ENCODE assay signal across 23 cellular contexts in genomic region chr19:5326986-5327623, GRCh38.
"Had no signal": no experiment of that assay in that cellular context is flagged by ENCODE, and none has a peak within 500 bp of the region (broad histone marks: within the 10 kb centered on the region; RNA-seq: fewer than 3 reads in every experiment).

No MANE protein-coding gene starts in this region.

- ATAC-seq: activated CD4-positive, alpha-beta T cell treated with anti-CD3 and anti-CD28 coated beads for 36 hours; activated CD8-positive, alpha-beta memory T cell treated with anti-CD3 and anti-CD28 coated beads, Interleukin-2, amount 10 ng/mL, durations not matched to agents 7 days and 5 days; gastroesophageal sphincter; heart right ventricle had no signal

- H3K27me3 ChIP-seq: brain microvascular endothelial cell, right atrium auricular region had no signal

- H3K4me1 ChIP-seq: colonic mucosa, tibial nerve had no signal

- H3K4me1 Mint-ChIP-seq: activated CD4-positive, alpha-beta T cell treated with anti-CD3 and anti-CD28 coated beads for 36 hours; central memory CD8-positive, alpha-beta T cell had no signal

- H3K36me3 ChIP-seq: colonic mucosa, esophagus muscularis mucosa, gastroesophageal sphincter, heart right ventricle, left ventricle myocardium inferior, right atrium auricular region, tibial nerve had no signal

- H3K9me3 Mint-ChIP-seq: activated T-helper 2 cell treated with anti-CD3 and anti-CD28 coated beads, Interferon-gamma antibody, Interleukin-2, Interleukin-4, amounts not matched to agents 10 μg/mL and 5 μg/mL and 100 μg/mL, durations not matched to agents 14 hours and 24 hours and 36 hours; central memory CD8-positive, alpha-beta T cell; nephron progenitor cell; stimulated activated naive CD8-positive, alpha-beta T cell treated with anti-CD3 and anti-CD28 coated beads, Interleukin-15, Interleukin-2, amounts not matched to agents 100 ng/mL and 50 ng/mL, for 24 hours had no signal

- H3K27ac ChIP-seq: brain microvascular endothelial cell, colonic mucosa, esophagus muscularis mucosa, gastroesophageal sphincter, heart right ventricle, left ventricle myocardium inferior, right atrium auricular region, tibial nerve had no signal

- H3K9me3 ChIP-seq: colonic mucosa had no signal

- H3K27ac Mint-ChIP-seq: activated CD4-positive, alpha-beta memory T cell treated with anti-CD3 and anti-CD28 coated beads for 36 hours; activated CD4-positive, alpha-beta T cell treated with anti-CD3 and anti-CD28 coated beads for 36 hours; activated CD8-positive, alpha-beta memory T cell treated with anti-CD3 and anti-CD28 coated beads, Interleukin-2, amount 10 ng/mL, durations not matched to agents 7 days and 5 days; activated T-helper 2 cell treated with anti-CD3 and anti-CD28 coated beads, Interferon-gamma antibody, Interleukin-2, Interleukin-4, amounts not matched to agents 10 μg/mL and 5 μg/mL and 100 μg/mL, durations not matched to agents 14 hours and 24 hours and 36 hours; progenitor cell of endocrine pancreas; stimulated activated naive CD8-positive, alpha-beta T cell treated with anti-CD3 and anti-CD28 coated beads, Interleukin-15, Interleukin-2, amounts not matched to agents 100 ng/mL and 50 ng/mL, for 24 hours had no signal

- FAIRE-seq: urothelium cell line had no signal

- H3K27me3 Mint-ChIP-seq: progenitor cell of endocrine pancreas had no signal

- H3K4me3 ChIP-seq: colonic mucosa, esophagus muscularis mucosa, gastroesophageal sphincter, heart right ventricle, left ventricle myocardium inferior, right atrium auricular region, tibial nerve had no signal

- H3K4me3 Mint-ChIP-seq: activated CD4-positive, alpha-beta memory T cell treated with anti-CD3 and anti-CD28 coated beads for 36 hours; activated CD4-positive, alpha-beta T cell treated with anti-CD3 and anti-CD28 coated beads for 36 hours; activated CD8-positive, alpha-beta memory T cell treated with anti-CD3 and anti-CD28 coated beads, Interleukin-2, amount 10 ng/mL, durations not matched to agents 7 days and 5 days; central memory CD8-positive, alpha-beta T cell; nephron progenitor cell; stimulated activated naive CD8-positive, alpha-beta T cell treated with anti-CD3 and anti-CD28 coated beads, Interleukin-15, Interleukin-2, amounts not matched to agents 100 ng/mL and 50 ng/mL, for 24 hours had no signal

- DNase-seq: activated CD4-positive, alpha-beta memory T cell treated with anti-CD3 and anti-CD28 coated beads for 36 hours; activated CD4-positive, alpha-beta T cell treated with anti-CD3 and anti-CD28 coated beads for 36 hours; activated CD8-positive, alpha-beta memory T cell treated with anti-CD3 and anti-CD28 coated beads, Interleukin-2, amount 10 ng/mL, durations not matched to agents 7 days and 5 days; activated naive CD4-positive, alpha-beta T cell treated with Interleukin-2 at 50 U/mL for 16 hours; activated T-cell treated with anti-CD3 and anti-CD28 coated beads, Interleukin-2, amount 50 U/mL, for 1 hour; brain microvascular endothelial cell; colonic mucosa; heart right ventricle; kidney glomerular epithelial cell; left ventricle myocardium inferior; mammary epithelial cell; nephron progenitor cell; stimulated activated CD4-positive, alpha-beta T cell treated with anti-CD3 and anti-CD28 coated beads, Interleukin-2, amount 100 ng/mL, for 24 hours; T-helper 2 cell had no signal

- H3K36me3 Mint-ChIP-seq: activated CD4-positive, alpha-beta memory T cell treated with anti-CD3 and anti-CD28 coated beads for 36 hours; activated CD8-positive, alpha-beta memory T cell treated with anti-CD3 and anti-CD28 coated beads, Interleukin-2, amount 10 ng/mL, durations not matched to agents 7 days and 5 days had no signal
